ENCODE assay signal across 17 cellular contexts in the genomic region with DNA sequence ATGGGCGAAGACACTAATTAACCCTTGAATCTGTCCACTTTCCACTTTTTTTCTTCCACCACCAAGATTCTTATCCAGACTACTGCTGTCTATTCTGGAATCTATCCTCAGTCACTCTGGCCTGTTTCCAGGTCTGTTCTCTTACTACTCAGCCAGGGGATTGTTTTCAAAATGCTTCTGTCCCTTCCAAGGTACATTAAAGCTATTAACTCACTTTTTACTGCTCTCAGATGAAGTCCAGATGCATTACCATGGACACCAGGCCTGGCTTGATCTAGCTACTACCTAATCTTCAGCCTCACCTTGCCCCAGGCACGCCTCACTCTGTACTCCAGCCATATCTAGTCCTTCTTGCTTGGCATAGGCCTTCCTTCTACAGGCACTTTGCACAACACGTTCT.
DNase-seq lines count a peak whose midpoint lies in the region; ATAC-seq and TF ChIP-seq lines count a peak whose summit lies in the region.
"Had no signal": no experiment of that assay in that cellular context is flagged by ENCODE, and none has a peak within 500 bp of the region (broad histone marks: within the 10 kb centered on the region; RNA-seq: fewer than 3 reads in every experiment).

No MANE protein-coding gene starts in this region.

- H4K20me1 ChIP-seq in SK-N-SH (ENCODE audit: insufficient read depth), result no peaks in the 10 kb centered on the region
- H4K20me1 ChIP-seq in neural progenitor cell (ENCODE audit: low read depth), result no peaks in the 10 kb centered on the region

- 96% methylated on average over 3 of the region's 3 CpGs for WGBS in SK-N-SH (ENCODE audit: low lambda C conversion rate)
- WGBS in trophoblast cell (ENCODE audit: extremely low coverage, insufficient coverage, insufficient read length), result no CpG with 5 or more reads among the region's 3 CpGs

- peaks cover 19% of the 10 kb centered on the region for H3K79me2 ChIP-seq in SK-N-SH (ENCODE audit: insufficient read depth)
- no peaks in the 10 kb centered on the region for H3K79me2 ChIP-seq in trophoblast cell (ENCODE audit: control insufficient read depth, insufficient read depth, low read length, poor library complexity)
- H3K79me2 ChIP-seq in neural progenitor cell (ENCODE audit: low read depth), result peaks cover 72% of the 10 kb centered on the region

- no peak overlapping the region for H3K4me3 Mint-ChIP-seq in neural progenitor cell
- H3K4me3 Mint-ChIP-seq: CD4-positive, CD25-positive, alpha-beta regulatory T cell; IgD-negative memory B cell had no signal

- no peak overlapping the region for H4K8ac ChIP-seq in trophoblast cell (ENCODE audit: low read depth, low read length)

- DNase-seq in SK-N-SH (peak; percentile 17), fibroblast of villous mesenchyme (ENCODE audit: low read depth) (peak; percentile 18), trophoblast cell (no peak), HCEC 1CT (no peak), neural progenitor cell (ENCODE audit: low spot score) (no peak), cerebellar cortex (ENCODE audit: low spot score) (no peak)
- DNase-seq: AML-193; CD4-positive, CD25-positive, alpha-beta regulatory T cell; DMS53; GM23248; H7 had no signal

- H2AFZ ChIP-seq in SK-N-SH (ENCODE audit: low read depth) (no peak overlapping the region), trophoblast cell (ENCODE audit: insufficient read depth, low read length, poor library complexity) (no peak overlapping the region), neural progenitor cell (replicated peaks) (no peak overlapping the region)
- H2AFZ ChIP-seq: GM23248 had no signal

- no peak overlapping the region for H3K27ac Mint-ChIP-seq in neural progenitor cell

- no peaks in the 10 kb centered on the region for H3K9me2 ChIP-seq in SK-N-SH

- POLR2A ChIA-PET in SK-N-SH (lab: Yijun Ruan, JAX), result no interaction called here

- no peaks in the 10 kb centered on the region for H3K36me3 Mint-ChIP-seq in neural progenitor cell

- H3K27me3 Mint-ChIP-seq in neural progenitor cell (ENCODE audit: insufficient read depth, low read depth), result no peaks in the 10 kb centered on the region
- H3K27me3 Mint-ChIP-seq: CD4-positive, CD25-positive, alpha-beta regulatory T cell; IgD-negative memory B cell had no signal

- ATAC-seq in SK-N-SH treated with all-trans-retinoic acid at 6 μM for 48 hours (no peak), GM18511 (IDR thresholded peaks at IDR 0.05; ENCODE audit: unreplicated experiment) (no peak)
- ATAC-seq: GM12878 had no signal

- H3K18ac ChIP-seq in trophoblast cell (ENCODE audit: low read length), result no peak overlapping the region

- H4K12ac ChIP-seq in trophoblast cell (ENCODE audit: low read depth, low read length), result no peak overlapping the region

- TF ChIP-seq EP300 in SK-N-SH (IDR thresholded peaks at IDR 0.05; ENCODE audit: borderline replicate concordance in 1 of 2, low read depth in 1 of 2, low read length in 1 of 2), result no peak

- no peak overlapping the region for H4K91ac ChIP-seq in trophoblast cell (ENCODE audit: low read depth, low read length)

- peaks cover 19% of the 10 kb centered on the region for H3K4me1 Mint-ChIP-seq in neural progenitor cell

- H3K9ac ChIP-seq in SK-N-SH (no peak overlapping the region), trophoblast cell (ENCODE audit: low read length) (no peak overlapping the region), neural progenitor cell (no peak overlapping the region)
- H3K9ac ChIP-seq: BLaER1 treated with 17β-estradiol and CSF1 and Interleukin-3, amounts not matched to agents 10 nM and 100 nM; GM23248 had no signal

- H3K4me3 ChIP-seq in SK-N-SH (ENCODE audit: low read depth in 2 of 2, low read length in 1 of 2), result no peak overlapping the region
- no peak overlapping the region for H3K4me3 ChIP-seq in fibroblast of villous mesenchyme (ENCODE audit: low read depth, low read length)
- no peak overlapping the region for H3K4me3 ChIP-seq in trophoblast cell (ENCODE audit: low read depth, low read length)
- H3K4me3 ChIP-seq in neural progenitor cell, result no peak overlapping the region
- H3K4me3 ChIP-seq: BLaER1 treated with 17β-estradiol and CSF1 and Interleukin-3, amounts not matched to agents 10 nM and 100 nM; GM12878; GM23248 had no signal

- no peak for TF ChIP-seq CTCF in SK-N-SH (IDR thresholded peaks at IDR 0.05)
- TF ChIP-seq CTCF in fibroblast of villous mesenchyme (IDR thresholded peaks at IDR 0.05; ENCODE audit: insufficient read depth, low read depth, low read length), result no peak
- no peak for TF ChIP-seq CTCF in neural progenitor cell (IDR thresholded peaks at IDR 0.05)

- H3K9me3 ChIP-seq in SK-N-SH (no peaks in the 10 kb centered on the region), trophoblast cell (ENCODE audit: insufficient read depth, low read depth, low read length) (no peaks in the 10 kb centered on the region), neural progenitor cell (ENCODE audit: low read depth) (no peaks in the 10 kb centered on the region)

- H3F3A ChIP-seq in SK-N-SH (replicated peaks; ENCODE audit: insufficient read depth), result peaks cover 7% of the 10 kb centered on the region
- H3F3A ChIP-seq in neural progenitor cell (ENCODE audit: low read depth), result no peaks in the 10 kb centered on the region

- H3K4ac ChIP-seq in trophoblast cell (ENCODE audit: low read depth, low read length), result no peak overlapping the region

- H2AK5ac ChIP-seq in trophoblast cell (ENCODE audit: low read length), result no peak overlapping the region

- H3K23ac ChIP-seq in trophoblast cell (ENCODE audit: low read length), result no peak overlapping the region

- H3K36me3 ChIP-seq in SK-N-SH (replicated peaks in 1 of 2; ENCODE audit: control insufficient read depth in 1 of 2, insufficient read depth in 2 of 2, low read length in 1 of 2), result no peaks in the 10 kb centered on the region
- H3K36me3 ChIP-seq in trophoblast cell (ENCODE audit: control insufficient read depth in 1 of 2, insufficient read depth in 2 of 2, low read length in 2 of 2), result no peaks in the 10 kb centered on the region
- no peaks in the 10 kb centered on the region for H3K36me3 ChIP-seq in neural progenitor cell

- H3K14ac ChIP-seq in trophoblast cell (ENCODE audit: low read length), result no peak overlapping the region

- TF ChIP-seq RAD21 in SK-N-SH (IDR thresholded peaks at IDR 0.05; ENCODE audit: low read length), result no peak

- no peaks in the 10 kb centered on the region for H3K9me3 Mint-ChIP-seq in neural progenitor cell
- H3K9me3 Mint-ChIP-seq: CD4-positive, CD25-positive, alpha-beta regulatory T cell; IgD-negative memory B cell had no signal

- H3K27ac ChIP-seq in SK-N-SH (ENCODE audit: low read depth in 2 of 2, low read length in 1 of 2), result no peak overlapping the region
- peak overlapping the region; percentile 27 for H3K27ac ChIP-seq in trophoblast cell (ENCODE audit: low read depth, low read length)
- H3K27ac ChIP-seq in neural progenitor cell, result no peak overlapping the region
- H3K27ac ChIP-seq: 22Rv1; BLaER1 treated with 17β-estradiol and CSF1 and Interleukin-3, amounts not matched to agents 10 nM and 100 nM; GM23248 had no signal

- no peaks in the 10 kb centered on the region for H3K79me1 ChIP-seq in trophoblast cell (ENCODE audit: low read length)

- no peak overlapping the region for H2BK12ac ChIP-seq in trophoblast cell (ENCODE audit: low read length)

- H3K4me1 ChIP-seq in SK-N-SH (ENCODE audit: control insufficient read depth in 1 of 2, insufficient read depth in 2 of 2, low read depth in 1 of 2, low read length in 1 of 2) (peaks cover 2 to 24% of the 10 kb centered on the region in 2 experiments; a peak in 3 of 4 replicates), trophoblast cell (ENCODE audit: control insufficient read depth in 1 of 2, insufficient read depth in 2 of 2, low read length in 2 of 2) (peaks cover 0 to 5% of the 10 kb centered on the region in 2 experiments), neural progenitor cell (peaks cover 19% of the 10 kb centered on the region)

- H3K4me2 ChIP-seq in SK-N-SH (no peak overlapping the region), trophoblast cell (ENCODE audit: low read length) (no peak overlapping the region), neural progenitor cell (no peak overlapping the region)
- H3K4me2 ChIP-seq: BLaER1 treated with 17β-estradiol and CSF1 and Interleukin-3, amounts not matched to agents 10 nM and 100 nM had no signal

- no peak overlapping the region for H2BK5ac ChIP-seq in trophoblast cell (ENCODE audit: low read depth, low read length, poor library complexity)

- CTCF ChIA-PET in SK-N-SH (lab: Yijun Ruan, JAX), result no interaction called here

- H3K27me3 ChIP-seq in SK-N-SH (ENCODE audit: insufficient read depth) (no peaks in the 10 kb centered on the region), trophoblast cell (ENCODE audit: insufficient read depth, low read length) (no peaks in the 10 kb centered on the region), neural progenitor cell (no peaks in the 10 kb centered on the region)
- H3K27me3 ChIP-seq: BLaER1 treated with 17β-estradiol and CSF1 and Interleukin-3, amounts not matched to agents 10 nM and 100 nM had no signal

- H2BK120ac ChIP-seq in trophoblast cell (ENCODE audit: insufficient read depth, low read length, poor library complexity), result no peak overlapping the region

TF ChIP-seq in SK-N-SH, 30 proteins besides CTCF, POLR2A, EP300 and RAD21 (continues in another document):
- TF ChIP-seq GABPA (IDR thresholded peaks at IDR 0.05; ENCODE audit: low read depth) (no peak), NRF1 (IDR thresholded peaks at IDR 0.05; ENCODE audit: low read depth, low read length) (no peak)

TF ChIP-seq in SK-N-SH treated with all-trans-retinoic acid at 6 μM for 48 hours, 23 proteins besides CTCF, POLR2A, EP300 and RAD21 (continues in another document):
- TF ChIP-seq ZFP3 (CRISPR knock-in tag; IDR thresholded peaks at IDR 0.05) (no peak), ZNF70 (CRISPR knock-in tag; IDR thresholded peaks at IDR 0.05) (no peak), PATZ1 (CRISPR knock-in tag; IDR thresholded peaks at IDR 0.05; ENCODE audit: borderline replicate concordance) (no peak)

Comparison
In these comparisons a context has a peak if more than half of its experiments do, and no peak if none do; other contexts are left out.
1. DNase-seq: peak in SK-N-SH (single experiment) and fibroblast of villous mesenchyme (single experiment); none in trophoblast cell (0 of 2), HCEC 1CT (single experiment), neural progenitor cell (single experiment) and cerebellar cortex (single experiment).